In genomic region chr16:85091522-85091910, GRCh38 we compare ENCODE assay signal across 17 cellular contexts. TPM values are rescaled to one million over a fixed set of nuclear protein-coding genes. Genes with fewer than 3 reads are reported as not detected.
"Had no signal": no experiment of that assay in that cellular context is flagged by ENCODE, and none has a peak within 500 bp of the region (broad histone marks: within the 10 kb centered on the region; RNA-seq: fewer than 3 reads in every experiment).

No MANE protein-coding gene starts in this region.

- H3K27ac ChIP-seq: breast epithelium, parathyroid adenoma, stomach, vagina, WERI-Rb-1 had no signal

- H3K4me3 Mint-ChIP-seq: activated naive CD8-positive, alpha-beta T cell; memory B cell had no signal

- H3K9ac ChIP-seq: parathyroid adenoma had no signal

- H3K36me3 Mint-ChIP-seq: memory B cell, T-cell had no signal

- H3K4me1 ChIP-seq: breast epithelium, parathyroid adenoma had no signal

- H3K27me3 Mint-ChIP-seq: activated naive CD8-positive, alpha-beta T cell; T-cell had no signal

- H3K9me3 Mint-ChIP-seq: memory B cell, T-cell had no signal

- H3K9me3 ChIP-seq: breast epithelium, stomach, thyroid gland, vagina had no signal

- H3K4me3 ChIP-seq: breast epithelium, dorsolateral prefrontal cortex, stomach, thyroid gland, vagina had no signal

- ATAC-seq: esophagus mucosa had no signal

- H3K36me3 ChIP-seq: breast epithelium, thyroid gland, vagina, WERI-Rb-1 had no signal

- H3K79me2 ChIP-seq: parathyroid adenoma had no signal

- H3K27ac Mint-ChIP-seq: activated naive CD8-positive, alpha-beta T cell; memory B cell had no signal

- DNase-seq: activated CD4-positive, alpha-beta T cell treated with anti-CD3 and anti-CD28 coated beads for 4 hours; dorsolateral prefrontal cortex; retina; stimulated activated CD4-positive, alpha-beta T cell treated with anti-CD3 and anti-CD28 coated beads, Interleukin-4, amount 100 ng/mL, for 4 hours; stomach; WERI-Rb-1 had no signal

- H2AFZ ChIP-seq: parathyroid adenoma had no signal

- H3K27me3 ChIP-seq: thyroid gland, vagina had no signal

RNA-seq across cellular contexts. Expression of gene CIBAR2, which starts 20.8 kb away (rescaled TPM):
- total RNA-seq: breast epithelium, esophagus mucosa, left lobe of liver, skeletal muscle tissue, T-cell, thyroid gland, vagina had no signal
- polyA plus RNA-seq: neural cell had no signal
